Comparison of ENCODE assay signal across 12 cellular contexts in the genomic region with DNA sequence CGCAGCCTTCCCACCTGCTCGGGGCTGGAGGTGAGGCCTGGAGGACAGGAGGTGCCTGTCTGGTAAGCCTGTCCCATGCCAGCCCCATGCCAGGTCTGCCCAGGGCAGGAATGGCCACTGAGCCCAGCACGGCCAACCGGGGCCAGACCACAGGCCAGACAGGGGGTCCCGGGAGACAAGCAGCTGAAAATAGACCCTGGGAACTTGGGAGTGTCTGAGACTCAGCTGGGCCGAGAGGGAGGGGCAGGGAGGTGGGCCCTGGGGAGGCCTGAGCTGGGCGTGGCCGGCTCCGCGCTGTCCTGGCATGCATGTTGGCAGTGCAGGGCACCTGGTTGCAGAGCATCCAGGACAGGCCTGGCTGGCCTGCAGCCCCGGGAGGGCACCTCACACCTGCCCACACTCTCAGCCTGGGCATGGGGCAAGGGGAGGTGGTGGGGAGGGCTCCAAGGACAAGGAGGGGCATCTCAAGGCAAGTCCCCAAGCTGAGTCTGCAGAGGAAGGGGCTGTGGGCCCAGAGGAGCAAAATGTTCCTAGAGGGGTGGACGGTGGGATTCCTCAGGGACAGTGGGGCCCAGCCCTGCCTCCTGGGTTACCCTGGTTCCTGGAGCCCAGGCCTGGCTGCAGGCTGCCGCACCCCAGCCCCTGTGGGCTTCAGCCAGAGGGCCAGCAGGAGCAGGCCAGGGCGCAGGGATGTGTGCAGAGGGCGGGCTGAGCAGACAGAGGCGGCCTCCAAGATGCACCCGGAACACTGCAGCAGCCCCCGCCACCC. TPM values are rescaled to one million over a fixed set of nuclear protein-coding genes. Genes with fewer than 3 reads are reported as not detected.
DNase-seq lines count a peak whose midpoint lies in the region; ATAC-seq and TF ChIP-seq lines count a peak whose summit lies in the region.
"Had no signal": no experiment of that assay in that cellular context is flagged by ENCODE, and none has a peak within 500 bp of the region (broad histone marks: within the 10 kb centered on the region; RNA-seq: fewer than 3 reads in every experiment).

No MANE protein-coding gene starts in this region.

- CTCF ChIA-PET in CD8-positive, alpha-beta memory T cell (lab: Charles Lee): interaction anchor here (1.1 to 1.8 kb wide), 2 partner anchors 113 to 132 kb away, joined by 4 to 7 read pairs; no protein-coding TSS in a partner anchor
- CTCF ChIA-PET in T-cell (lab: Charles Lee): no interaction called here

- intact Hi-C loops in right cardiac atrium (cut with DNase I): loop anchor here in 2 of 4 donors (10.0 kb wide), 2 partner anchors 109 to 279 kb away; no protein-coding TSS in a partner anchor

- peak overlapping the region; percentile 76 to 100 (median 100) for H3K27ac Mint-ChIP-seq in CD8-positive, alpha-beta memory T cell
- peak overlapping the region; percentile 99 to 100 for H3K27ac Mint-ChIP-seq in T-cell
- H3K27ac Mint-ChIP-seq in glutamatergic neuron (ENCODE audit: unreplicated experiment): no peak overlapping the region

- no peak overlapping the region for H2AFZ ChIP-seq in osteoblast (ENCODE audit: low read length)

- peaks cover 0 to 9% of the 10 kb centered on the region in 2 donors for H3K27me3 Mint-ChIP-seq in CD8-positive, alpha-beta memory T cell
- no peaks in the 10 kb centered on the region for H3K27me3 Mint-ChIP-seq in T-cell
- H3K27me3 Mint-ChIP-seq in glutamatergic neuron (ENCODE audit: unreplicated experiment): peaks cover 19% of the 10 kb centered on the region

- H3K4me2 ChIP-seq in osteoblast (ENCODE audit: insufficient read depth, low read length): no peak overlapping the region

- ATAC-seq in T-cell (replicated peaks in 1 of 4) (no peak), right cardiac atrium (no peak)

- H3K36me3 Mint-ChIP-seq in CD8-positive, alpha-beta memory T cell: peaks cover 0 to 7% (median 0%) of the 10 kb centered on the region in 3 donors
- no peaks in the 10 kb centered on the region for H3K36me3 Mint-ChIP-seq in T-cell
- no peaks in the 10 kb centered on the region for H3K36me3 Mint-ChIP-seq in glutamatergic neuron (ENCODE audit: unreplicated experiment)

- no peaks in the 10 kb centered on the region for H4K20me1 ChIP-seq in osteoblast (ENCODE audit: insufficient read depth, low read length)

- peak overlapping the region; percentile 32 to 62 (median 33) for H3K9ac ChIP-seq in skeletal muscle tissue (ENCODE audit: low read depth in 1 of 3, low read length in 3 of 3)

- no peaks in the 10 kb centered on the region for H3K79me2 ChIP-seq in osteoblast (ENCODE audit: insufficient read depth, low read length)

- H3K4me1 Mint-ChIP-seq in CD8-positive, alpha-beta memory T cell: peaks cover 36 to 78% (median 50%) of the 10 kb centered on the region in 3 donors
- H3K4me1 Mint-ChIP-seq in T-cell (peaks cover 54 to 64% (median 56%) of the 10 kb centered on the region in 3 donors), glutamatergic neuron (ENCODE audit: low read depth, unreplicated experiment) (peaks cover 7% of the 10 kb centered on the region)

- no peaks in the 10 kb centered on the region for H3K27me3 ChIP-seq in CD8-positive, alpha-beta memory T cell (ENCODE audit: insufficient read depth, low read length, poor library complexity, severe bottlenecking)
- H3K27me3 ChIP-seq in right cardiac atrium (ENCODE audit: control insufficient read depth, insufficient read depth): no peaks in the 10 kb centered on the region
- H3K27me3 ChIP-seq in skeletal muscle tissue (ENCODE audit: control insufficient read depth in 3 of 3, insufficient read depth in 3 of 3, low read length in 3 of 3): peaks cover 8 to 49% (median 12%) of the 10 kb centered on the region in 3 donors
- H3K27me3 ChIP-seq in osteoblast (ENCODE audit: insufficient read depth, low read length): peaks cover 22% of the 10 kb centered on the region

- H3K27ac ChIP-seq in CD8-positive, alpha-beta memory T cell (ENCODE audit: low read depth, low read length): peak overlapping the region; percentile 100
- peak overlapping the region; percentile 84 for H3K27ac ChIP-seq in right cardiac atrium (ENCODE audit: low read length)
- peak overlapping the region; percentile 94 for H3K27ac ChIP-seq in skeletal muscle tissue (ENCODE audit: low read depth, low read length)
- H3K27ac ChIP-seq in osteoblast (ENCODE audit: low read depth, low read length): no peak overlapping the region
- H3K27ac ChIP-seq: SK-N-MC had no signal

- H3K9me3 Mint-ChIP-seq in CD8-positive, alpha-beta memory T cell: no peaks in the 10 kb centered on the region
- H3K9me3 Mint-ChIP-seq in T-cell (no peaks in the 10 kb centered on the region), glutamatergic neuron (ENCODE audit: unreplicated experiment) (peaks cover 4% of the 10 kb centered on the region)

- no peak overlapping the region for H3K4me3 ChIP-seq in CD8-positive, alpha-beta memory T cell (ENCODE audit: low read length)
- H3K4me3 ChIP-seq in right cardiac atrium (ENCODE audit: low read length): no peak overlapping the region
- no peak overlapping the region for H3K4me3 ChIP-seq in skeletal muscle tissue (ENCODE audit: low read length in 3 of 3)
- no peak overlapping the region for H3K4me3 ChIP-seq in osteoblast (ENCODE audit: insufficient read depth, low read length)
- H3K4me3 ChIP-seq: SK-N-MC had no signal

- H3K4me1 ChIP-seq in CD8-positive, alpha-beta memory T cell (ENCODE audit: insufficient read depth, low read length): peaks cover 79% of the 10 kb centered on the region
- H3K4me1 ChIP-seq in right cardiac atrium (ENCODE audit: control insufficient read depth, insufficient read depth, low read length) (peaks cover 22% of the 10 kb centered on the region), skeletal muscle tissue (ENCODE audit: control insufficient read depth in 3 of 3, insufficient read depth in 3 of 3, low read length in 3 of 3) (peaks cover 57 to 70% (median 68%) of the 10 kb centered on the region in 3 donors), osteoblast (ENCODE audit: insufficient read depth, low read length) (peaks cover 16% of the 10 kb centered on the region)

- H3K36me3 ChIP-seq in CD8-positive, alpha-beta memory T cell (ENCODE audit: insufficient read depth, low read length): no peaks in the 10 kb centered on the region
- H3K36me3 ChIP-seq in skeletal muscle tissue (ENCODE audit: control insufficient read depth in 3 of 3, insufficient read depth in 3 of 3, low read length in 3 of 3): no peaks in the 10 kb centered on the region
- no peaks in the 10 kb centered on the region for H3K36me3 ChIP-seq in osteoblast (ENCODE audit: insufficient read depth, low read length)

- no peak overlapping the region for H3K4me3 Mint-ChIP-seq in CD8-positive, alpha-beta memory T cell
- peak overlapping the region in 1 of 3 donors; percentile 79 for H3K4me3 Mint-ChIP-seq in T-cell
- H3K4me3 Mint-ChIP-seq in glutamatergic neuron (ENCODE audit: unreplicated experiment): no peak overlapping the region

- no peak for TF ChIP-seq CTCF in osteoblast (IDR thresholded peaks at IDR 0.05; ENCODE audit: extremely low read depth, low read depth, low read length)
- TF ChIP-seq CTCF in glutamatergic neuron (IDR thresholded peaks at IDR 0.05; ENCODE audit: partially characterized antibody, unreplicated experiment): no peak

- DNase-seq in CD8-positive, alpha-beta memory T cell: peak in 1 of 5 donors; percentile 50
- DNase-seq in T-cell (peak in 1 of 34 experiments; percentile 20), right cardiac atrium (peak; percentile 44 to 83 (median 69)), osteoblast (ENCODE audit: insufficient read length, low spot score, missing footprints) (no peak), glutamatergic neuron (no peak), NCI-H2029 (lab: John Stamatoyannopoulos, UW) (no peak), middle frontal gyrus (ENCODE audit: extremely low spot score, low spot score) (no peak)
- DNase-seq: activated T-cell treated with anti-CD3 and anti-CD28 coated beads, Interleukin-2, amount 50 U/mL, for 1 hour; effector CD4-positive, alpha-beta T cell; NCI-H446 had no signal

- POLR2A ChIA-PET in CD8-positive, alpha-beta memory T cell (lab: Charles Lee): no interaction called here
- POLR2A ChIA-PET in T-cell (lab: Charles Lee): no interaction called here

- no peaks in the 10 kb centered on the region for H3K9me3 ChIP-seq in CD8-positive, alpha-beta memory T cell (ENCODE audit: low read length)
- no peaks in the 10 kb centered on the region for H3K9me3 ChIP-seq in right cardiac atrium (ENCODE audit: control insufficient read depth, low read length)
- no peaks in the 10 kb centered on the region for H3K9me3 ChIP-seq in skeletal muscle tissue (ENCODE audit: control insufficient read depth in 3 of 3, low read length in 3 of 3)
- H3K9me3 ChIP-seq in osteoblast (ENCODE audit: low read depth, low read length): no peaks in the 10 kb centered on the region

- WGBS in right cardiac atrium: 52% methylated on average over 18 of the region's 18 CpGs

RNA-seq across cellular contexts. Expression of a gene that starts 3.2 kb away (rescaled TPM):
- total RNA-seq in CD8-positive, alpha-beta memory T cell: 100 to 1,000 TPM; 463 to 468 TPM
- 1,031 TPM for polyA plus RNA-seq in CD8-positive, alpha-beta memory T cell
- total RNA-seq in T-cell: 100 to 1,000 TPM; 224 to 477 (median 329) TPM
- total RNA-seq in right cardiac atrium: 100 to 1,000 TPM; 161 to 218 (median 192) TPM
- polyA plus RNA-seq in right cardiac atrium: 243 TPM
- total RNA-seq in skeletal muscle tissue: 5.2 TPM
- 5.0 and 8.7 TPM in 2 replicates for total RNA-seq in osteoblast
- 49.3 TPM for total RNA-seq in glutamatergic neuron (ENCODE audit: unreplicated experiment)

RNA-seq across cellular contexts. Expression of a gene that starts 7.6 kb away (rescaled TPM):
- total RNA-seq in CD8-positive, alpha-beta memory T cell: 10 to 100 TPM; 52.1 to 56.5 TPM
- 14.7 TPM for polyA plus RNA-seq in CD8-positive, alpha-beta memory T cell
- total RNA-seq in T-cell (100 to 1,000 TPM in 1 of 5 donors, 10 to 100 TPM in 4; 32.8 to 186 (median 37.5) TPM), right cardiac atrium (1 to 10 TPM; 5.2 to 6.9 (median 5.8) TPM), skeletal muscle tissue (2.1 TPM), osteoblast (3.2 and 5.1 TPM in 2 replicates), glutamatergic neuron (ENCODE audit: unreplicated experiment) (13.8 TPM)
- polyA plus RNA-seq in right cardiac atrium: 6.5 TPM

RNA-seq across cellular contexts. Expression of a gene that starts 8.9 kb away (rescaled TPM):
- total RNA-seq in CD8-positive, alpha-beta memory T cell: 1 to 10 TPM; 2.7 to 4.5 TPM
- 31.5 TPM for polyA plus RNA-seq in CD8-positive, alpha-beta memory T cell
- total RNA-seq in T-cell: 10 to 100 TPM in 4 of 5 donors, 1 to 10 TPM in 1; 6.4 to 38.7 (median 19.7) TPM
- total RNA-seq in right cardiac atrium: 1,000 to 10,000 TPM; 1,091 to 1,370 (median 1,238) TPM
- polyA plus RNA-seq in right cardiac atrium: 1,790 TPM
- 77.8 TPM for total RNA-seq in skeletal muscle tissue
- total RNA-seq in osteoblast: 31.5 and 43.8 TPM in 2 replicates
- 78.5 TPM for total RNA-seq in glutamatergic neuron (ENCODE audit: unreplicated experiment)

RNA-seq across cellular contexts. Expression of a gene that starts 42.9 kb away (rescaled TPM):
- 10 to 100 TPM; 14.2 to 17.1 TPM for total RNA-seq in CD8-positive, alpha-beta memory T cell
- 3.8 TPM for polyA plus RNA-seq in CD8-positive, alpha-beta memory T cell
- 1 to 10 TPM; 1.8 to 6.7 (median 4.0) TPM for total RNA-seq in T-cell
- 1 to 10 TPM; 2.8 to 4.4 (median 3.6) TPM for total RNA-seq in right cardiac atrium
- polyA plus RNA-seq in right cardiac atrium: 2.3 TPM
- total RNA-seq in skeletal muscle tissue: 3.1 TPM
- total RNA-seq in osteoblast: 1.8 and 2.7 TPM in 2 replicates
- 2.7 TPM for total RNA-seq in glutamatergic neuron (ENCODE audit: unreplicated experiment)

Comparison
In these comparisons a context has a peak if more than half of its experiments do, and no peak if none do; other contexts are left out.
1. DNase-seq: peak in right cardiac atrium (3 of 3); none in osteoblast (single experiment), glutamatergic neuron (single experiment), NCI-H2029 (single experiment) and middle frontal gyrus (single experiment).
2. RNA of a gene that starts 8.9 kb away (total RNA-seq): 1,091 to 1,370 TPM in right cardiac atrium; 78.5 TPM in glutamatergic neuron (single experiment), 77.8 TPM in skeletal muscle tissue (single experiment), 31.5 to 43.8 TPM in osteoblast, 6.4 to 38.7 TPM in T-cell and 2.7 to 4.5 TPM in CD8-positive, alpha-beta memory T cell; every median in the first group is over 10 times any median in the second.